In genomic region chr3:133575121-133575520, GRCh38 we compare ENCODE assay signal across 8 cellular contexts. TPM values are rescaled to one million over a fixed set of nuclear protein-coding genes. Genes with fewer than 3 reads are reported as not detected.
A peak's percentile ranks its signal among the peaks of the same experiment; 100 is the strongest.
DNase-seq lines count a peak whose midpoint lies in the region; ATAC-seq and TF ChIP-seq lines count a peak whose summit lies in the region.

No MANE protein-coding gene starts in this region.

- no peak for DNase-seq in GM23338 (ENCODE audit: low spot score)
- no peak for DNase-seq in WTC11 (ENCODE audit: low spot score)
- no peak for DNase-seq in sigmoid colon
- no peak for DNase-seq in stimulated activated CD4-positive, alpha-beta T cell treated with anti-CD3 and anti-CD28 coated beads, Interleukin-1b, Interleukin-23, amount 100 ng/mL, for 48 hours
- DNase-seq in NCI-H446 (lab: John Stamatoyannopoulos, UW): no peak
- DNase-seq in NCI-H774 (lab: John Stamatoyannopoulos, UW): no peak
- DNase-seq in stimulated activated CD4-positive, alpha-beta T cell treated with anti-CD3 and anti-CD28 coated beads, Interleukin-4, amount 100 ng/mL, for 1 hour: no peak

- peak overlapping the region; percentile 98 for H3K4me2 ChIP-seq in GM23338

- peaks cover 49% of the 10 kb centered on the region for H4K20me1 ChIP-seq in GM23338 (replicated peaks; ENCODE audit: insufficient read depth)

- no peak for ATAC-seq in GM23338
- no peak for ATAC-seq in WTC11
- no peak for ATAC-seq in gastroesophageal sphincter

- peaks cover 5% of the 10 kb centered on the region for H3K27me3 Mint-ChIP-seq in GM23338 (ENCODE audit: insufficient read depth, low read depth, poor library complexity)
- no peaks in the 10 kb centered on the region for H3K27me3 Mint-ChIP-seq in WTC11 (ENCODE audit: low read depth)

- H2AFZ ChIP-seq in GM23338: no peak overlapping the region

- peak overlapping the region; percentile 26 for H3K27ac ChIP-seq in GM23338 (ENCODE audit: low read depth)
- peak overlapping the region; percentile 97 to 99 (median 98) for H3K27ac ChIP-seq in gastroesophageal sphincter
- peak overlapping the region; percentile 93 to 98 (median 96) for H3K27ac ChIP-seq in sigmoid colon

- H3K27me3 ChIP-seq in GM23338 (ENCODE audit: insufficient read depth) (no peaks in the 10 kb centered on the region), gastroesophageal sphincter (no peaks in the 10 kb centered on the region), sigmoid colon (no peaks in the 10 kb centered on the region)

- WGBS in gastroesophageal sphincter (ENCODE audit: low coverage in 1 of 2), 2 donors: 48 to 56% methylated on average over 3 of the region's 3 CpGs
- WGBS in sigmoid colon, 2 donors: 20 to 31% methylated on average over 3 of the region's 3 CpGs

- no peak for TF ChIP-seq CTCF in GM23338 (conservative IDR thresholded peaks at IDR 0.05; ENCODE audit: low read depth in 2 of 2)
- no peak for TF ChIP-seq CTCF in WTC11 (IDR thresholded peaks at IDR 0.05)
- no peak for TF ChIP-seq CTCF in gastroesophageal sphincter (IDR thresholded peaks at IDR 0.05)
- no peak for TF ChIP-seq CTCF in sigmoid colon (IDR thresholded peaks at IDR 0.05)

- H3K9me3 ChIP-seq in gastroesophageal sphincter (no peaks in the 10 kb centered on the region), sigmoid colon (no peaks in the 10 kb centered on the region)

- H3K9me3 Mint-ChIP-seq in GM23338 (no peaks in the 10 kb centered on the region), WTC11 (no peaks in the 10 kb centered on the region)

- peaks cover 55% of the 10 kb centered on the region for H3K36me3 Mint-ChIP-seq in GM23338 (ENCODE audit: low read depth)
- H3K36me3 Mint-ChIP-seq in WTC11: peaks cover 51% of the 10 kb centered on the region

- peak overlapping the region; percentile 91 for H3K4me3 Mint-ChIP-seq in GM23338
- peak overlapping the region; percentile 97 for H3K4me3 Mint-ChIP-seq in WTC11

- H3K36me3 ChIP-seq in GM23338 (ENCODE audit: insufficient read depth): peaks cover 42% of the 10 kb centered on the region
- H3K36me3 ChIP-seq in gastroesophageal sphincter: peaks cover 0 to 33% of the 10 kb centered on the region in 2 donors
- H3K36me3 ChIP-seq in sigmoid colon: peaks cover 0 to 43% (median 10%) of the 10 kb centered on the region in 4 donors

- TF ChIP-seq POLR2A in gastroesophageal sphincter (IDR thresholded peaks at IDR 0.05): no peak
- no peak for TF ChIP-seq POLR2A in sigmoid colon (IDR thresholded peaks at IDR 0.05)

- POLR2A ChIA-PET in WTC11 (lab: Charles Lee): no interaction called here

- H3K27ac Mint-ChIP-seq in GM23338: 0 out of 2 replicates have a peak overlapping the region, but pooled peaks have one; percentile 74
- H3K27ac Mint-ChIP-seq in WTC11: peak overlapping the region; percentile 91

- peaks cover 59% of the 10 kb centered on the region for H3K79me2 ChIP-seq in GM23338 (replicated peaks; ENCODE audit: insufficient read depth)

- H3F3A ChIP-seq in GM23338 (replicated peaks; ENCODE audit: low read depth): no peaks in the 10 kb centered on the region

- CTCF ChIA-PET in WTC11 (lab: Charles Lee): interaction anchor here (1.1 kb wide), 1 partner anchor 81 kb away, joined by 8 read pairs; no protein-coding TSS in a partner anchor

- no peak for TF ChIP-seq EP300 in gastroesophageal sphincter (IDR thresholded peaks at IDR 0.05)
- TF ChIP-seq EP300 in sigmoid colon (IDR thresholded peaks at IDR 0.05): no peak

- H3K4me1 ChIP-seq in GM23338 (ENCODE audit: insufficient read depth): peaks cover 21% of the 10 kb centered on the region
- peaks cover 0 to 65% (median 50%) of the 10 kb centered on the region in 3 donors for H3K4me1 ChIP-seq in gastroesophageal sphincter
- H3K4me1 ChIP-seq in sigmoid colon: peaks cover 0 to 78% (median 55%) of the 10 kb centered on the region in 4 donors

- no peaks in the 10 kb centered on the region for H3K9me2 ChIP-seq in GM23338 (ENCODE audit: insufficient read depth)

- intact Hi-C loops in sigmoid colon (cut with DNase I): loop anchor here (5.0 to 10.0 kb wide), 2 partner anchors 87 to 790 kb away; partner anchors contain the start of gene TOPBP1

- peak overlapping the region; percentile 90 for H3K4me3 ChIP-seq in GM23338
- peak overlapping the region; percentile 88 to 91 for H3K4me3 ChIP-seq in gastroesophageal sphincter
- H3K4me3 ChIP-seq in sigmoid colon: peak overlapping the region; percentile 75 to 86 (median 80)

- H3K4me1 Mint-ChIP-seq in GM23338: peaks cover 28% of the 10 kb centered on the region
- peaks cover 36% of the 10 kb centered on the region for H3K4me1 Mint-ChIP-seq in WTC11

TF ChIP-seq in GM23338, 12 proteins besides CTCF, POLR2A, EP300 and RAD21 (continues in another document):
- TF ChIP-seq EZH2 (IDR thresholded peaks at IDR 0.05; ENCODE audit: low read depth, unreplicated experiment) (no peak), REST (IDR thresholded peaks at IDR 0.05; ENCODE audit: unreplicated experiment) (no peak), ETS1 (IDR thresholded peaks at IDR 0.05) (no peak)

TF ChIP-seq in WTC11, 78 proteins besides CTCF, POLR2A, EP300 and RAD21 (continues in another document):
- TF ChIP-seq TCF7 (CRISPR knock-in tag; IDR thresholded peaks at IDR 0.05; ENCODE audit: low read depth) (no peak), ZNF532 (CRISPR knock-in tag; IDR thresholded peaks at IDR 0.05; ENCODE audit: borderline replicate concordance) (no peak), SMAD4 (CRISPR knock-in tag; IDR thresholded peaks at IDR 0.05) (no peak), FOXP4 (CRISPR knock-in tag; IDR thresholded peaks at IDR 0.05) (no peak), PREB (CRISPR knock-in tag; IDR thresholded peaks at IDR 0.05; ENCODE audit: borderline replicate concordance) (no peak), HMGA2 (CRISPR knock-in tag; IDR thresholded peaks at IDR 0.05) (no peak), USF2 (CRISPR knock-in tag; IDR thresholded peaks at IDR 0.05) (no peak)

RNA-seq across cellular contexts. Expression of gene CDV3, which starts 1.6 kb away (rescaled TPM):
- 119 TPM in 2 replicates for total RNA-seq in GM23338 (2014; rRNA removed; shearing (Covaris generic))
- polyA plus RNA-seq in GM23338 (2016; fragmentation: Nextera tagmentation; extraction: Ambion mirVana) (36.6 and 44.1 TPM in 2 replicates), sigmoid colon (100 to 1,000 TPM in 1 of 3 donors, 10 to 100 TPM in 2; 63.7 to 105 (median 74.2) TPM)
- total RNA-seq in WTC11 (2021) (128 to 162 TPM (median 132 TPM) in 3 replicates), gastroesophageal sphincter (100 to 1,000 TPM; 152 to 293 (median 221) TPM), sigmoid colon (100 to 1,000 TPM in 3 of 4 donors, 10 to 100 TPM in 1; 93.1 to 120 (median 111) TPM)

Comparison
In these comparisons a context has a peak if more than half of its experiments do, and no peak if none do; other contexts are left out.
1. H3K27ac ChIP-seq: peak in every context shown above with its lines; median percentile 98 in gastroesophageal sphincter; 96 in sigmoid colon; 26 in GM23338.